ENCODE assay signal across 12 cellular contexts in the genomic region with DNA sequence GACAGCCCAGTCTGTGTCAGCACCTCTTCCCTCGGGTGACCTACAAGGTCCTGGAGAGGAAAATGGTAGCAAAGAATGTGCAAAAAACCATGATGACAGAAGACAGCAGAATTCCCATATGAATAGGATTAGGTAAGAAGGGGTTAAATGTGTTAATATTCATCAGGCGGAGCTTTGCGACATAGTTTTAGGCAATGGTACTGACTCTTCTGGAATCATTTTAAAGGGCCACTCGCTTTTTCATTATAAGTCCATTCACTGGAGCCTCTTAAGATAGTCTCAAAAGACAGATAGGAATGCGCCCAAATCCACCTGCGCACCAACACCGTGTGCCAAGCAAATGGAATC. TPM values are rescaled to one million over a fixed set of nuclear protein-coding genes. Genes with fewer than 3 reads are reported as not detected.
DNase-seq lines count a peak whose midpoint lies in the region; TF ChIP-seq lines count a peak whose summit lies in the region.
"Had no signal": no experiment of that assay in that cellular context is flagged by ENCODE, and none has a peak within 500 bp of the region (broad histone marks: within the 10 kb centered on the region; RNA-seq: fewer than 3 reads in every experiment).

No MANE protein-coding gene starts in this region.

- H3K27me3 ChIP-seq in HUES6 (ENCODE audit: control insufficient read depth, insufficient read depth, low read length) (no peaks in the 10 kb centered on the region), mesenchymal stem cell (ENCODE audit: control insufficient read depth in 1 of 2, insufficient read depth in 1 of 2, low read length in 2 of 2) (no peaks in the 10 kb centered on the region), stomach smooth muscle (ENCODE audit: control insufficient read depth in 1 of 2, insufficient read depth in 2 of 2, low read length in 2 of 2) (no peaks in the 10 kb centered on the region)

- 80% methylated on average over 7 of the region's 7 CpGs for WGBS in mesenchymal stem cell

- DNase-seq in choroid plexus epithelial cell (ENCODE audit: low read depth): peak; percentile 34
- DNase-seq in mesenchymal stem cell: no peak
- DNase-seq in C1 segment of cervical spinal cord (lab: John Stamatoyannopoulos, UW): no peak
- no peak for DNase-seq in cerebellum (ENCODE audit: low spot score)
- no peak for DNase-seq in activated gamma-delta T cell treated with Interleukin-2 at 50 U/mL for 16 hours
- no peak for DNase-seq in germinal center (ENCODE audit: low spot score)
- DNase-seq: activated B cell treated with CpG ODN at 0.5 μM for 24 hours; DMS 273 treated with DMSO at 0.1 percent for 48 hours; effector CD8-positive, alpha-beta T cell; NCI-H1417 treated with DMSO at 0.1 percent for 48 hours had no signal

- no peak overlapping the region for H4K91ac ChIP-seq in mesenchymal stem cell (ENCODE audit: low read length)

- no peaks in the 10 kb centered on the region for H3K9me3 ChIP-seq in HUES6 (ENCODE audit: control insufficient read depth, insufficient read depth, low read depth, low read length)
- no peaks in the 10 kb centered on the region for H3K9me3 ChIP-seq in mesenchymal stem cell (ENCODE audit: control insufficient read depth, low read length)
- no peaks in the 10 kb centered on the region for H3K9me3 ChIP-seq in stomach smooth muscle (ENCODE audit: control insufficient read depth in 2 of 2, low read length in 2 of 2)

- H3K4ac ChIP-seq in mesenchymal stem cell (ENCODE audit: low read depth in 1 of 2, low read length in 2 of 2): no peak overlapping the region

- H2BK5ac ChIP-seq in mesenchymal stem cell (ENCODE audit: low read depth, low read length, poor library complexity, severe bottlenecking): no peak overlapping the region

- H3K9ac ChIP-seq in HUES6 (ENCODE audit: low read length) (peak overlapping the region; percentile 20), mesenchymal stem cell (ENCODE audit: low read length) (peak overlapping the region; percentile 76), stomach smooth muscle (ENCODE audit: low read length in 2 of 2) (peak overlapping the region in 1 of 2 donors; percentile 0)

- no peak overlapping the region for H4K8ac ChIP-seq in mesenchymal stem cell (ENCODE audit: low read length)

- peak overlapping the region in 1 of 2 experiments; percentile 69 for H3K18ac ChIP-seq in mesenchymal stem cell (ENCODE audit: low read depth in 1 of 2, low read length in 2 of 2)

- no peak overlapping the region for H3K23ac ChIP-seq in mesenchymal stem cell (ENCODE audit: low read length in 2 of 2)

- H2BK120ac ChIP-seq in mesenchymal stem cell (ENCODE audit: low read depth, low read length): no peak overlapping the region

- H3K4me1 ChIP-seq in HUES6 (ENCODE audit: control insufficient read depth, insufficient read depth, low read length) (peaks cover 80% of the 10 kb centered on the region), mesenchymal stem cell (ENCODE audit: control insufficient read depth, insufficient read depth, low read depth, low read length) (peaks cover 23% of the 10 kb centered on the region), stomach smooth muscle (ENCODE audit: control insufficient read depth, insufficient read depth, low read length) (peaks cover 68% of the 10 kb centered on the region)

- no peak overlapping the region for H3K4me2 ChIP-seq in mesenchymal stem cell (ENCODE audit: low read length, poor library complexity, severe bottlenecking)

- no peak overlapping the region for H3K14ac ChIP-seq in mesenchymal stem cell (ENCODE audit: low read length in 2 of 2)

- H3K27ac ChIP-seq in HUES6 (ENCODE audit: low read depth, low read length) (no peak overlapping the region), mesenchymal stem cell (ENCODE audit: low read length, poor library complexity, severe bottlenecking) (no peak overlapping the region), stomach smooth muscle (ENCODE audit: low read length) (peak overlapping the region; percentile 78)

- H2AFZ ChIP-seq in mesenchymal stem cell (ENCODE audit: low read depth, low read length): no peak overlapping the region

- H2AK5ac ChIP-seq in mesenchymal stem cell (ENCODE audit: low read length, severe bottlenecking): no peak overlapping the region

- no peak overlapping the region for H2BK15ac ChIP-seq in mesenchymal stem cell (ENCODE audit: low read depth, poor library complexity, severe bottlenecking)

- no peak for TF ChIP-seq CTCF in choroid plexus epithelial cell (conservative IDR thresholded peaks at IDR 0.05; ENCODE audit: low read depth, low read length)

- H3K79me1 ChIP-seq in mesenchymal stem cell (replicated peaks; ENCODE audit: low read length, poor library complexity, severe bottlenecking): peaks cover 41% of the 10 kb centered on the region

- no peaks in the 10 kb centered on the region for H3K36me3 ChIP-seq in HUES6 (ENCODE audit: control insufficient read depth, insufficient read depth, low read length)
- peaks cover 0 to 1% of the 10 kb centered on the region in 2 experiments for H3K36me3 ChIP-seq in mesenchymal stem cell (ENCODE audit: control insufficient read depth in 1 of 2, insufficient read depth in 2 of 2, low read depth in 1 of 2, low read length in 2 of 2)
- H3K36me3 ChIP-seq in stomach smooth muscle (ENCODE audit: control insufficient read depth in 2 of 2, insufficient read depth in 2 of 2, low read length in 2 of 2): peaks cover 0 to 3% of the 10 kb centered on the region in 2 donors

- H2BK12ac ChIP-seq in mesenchymal stem cell (ENCODE audit: low read length in 2 of 2): no peak overlapping the region

- 0 out of 2 replicates have a peak overlapping the region, but pooled peaks have one; percentile 16 for H3K4me3 ChIP-seq in HUES6 (ENCODE audit: low read depth, low read length)
- no peak overlapping the region for H3K4me3 ChIP-seq in choroid plexus epithelial cell (ENCODE audit: low read depth, low read length)
- H3K4me3 ChIP-seq in mesenchymal stem cell (ENCODE audit: insufficient read depth in 1 of 2, low read depth in 1 of 2, low read length in 2 of 2): peak overlapping the region in 1 of 2 experiments; percentile 71
- peak overlapping the region; percentile 4 to 62 for H3K4me3 ChIP-seq in stomach smooth muscle (ENCODE audit: low read length in 2 of 2)

RNA-seq across cellular contexts. Expression of a gene that starts 38.2 kb away (rescaled TPM):
- polyA plus RNA-seq in mesenchymal stem cell (2013, experiment 1 of 2): 35.0 TPM
- 33.7 TPM for polyA plus RNA-seq in mesenchymal stem cell (2013, experiment 2 of 2)
- 51.5 TPM for total RNA-seq in cerebellum
